1 cellular context compared by ENCODE assay signal in the genomic region with DNA sequence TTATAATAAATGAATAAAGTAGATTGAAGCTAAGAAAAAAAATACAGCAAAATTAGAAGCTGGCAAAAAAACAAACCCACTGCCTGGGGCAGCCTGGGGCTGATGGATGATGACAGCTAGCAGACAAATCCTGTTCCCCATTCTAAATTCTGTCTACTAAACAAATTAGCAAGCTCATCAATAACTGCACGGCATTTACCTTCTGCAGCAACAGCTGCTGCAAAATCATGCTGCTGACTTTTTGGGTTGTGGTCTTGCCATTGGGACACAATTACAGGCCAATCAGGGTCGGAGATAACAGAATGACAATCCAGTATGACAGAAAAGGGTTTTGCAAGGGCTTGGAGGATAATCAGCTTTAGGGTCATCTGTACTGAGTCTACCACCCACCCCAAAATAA.
TF ChIP-seq lines count a peak whose summit lies in the region.

No MANE protein-coding gene starts in this region.

TF ChIP-seq in K562, 482 proteins besides CTCF, POLR2A, EP300 and RAD21 (continued from another document):
- TF ChIP-seq STAT6 (CRISPR knock-in tag; IDR thresholded peaks at IDR 0.05): no peak
